Comparison of ENCODE assay signal across 23 cellular contexts in the genomic region with DNA sequence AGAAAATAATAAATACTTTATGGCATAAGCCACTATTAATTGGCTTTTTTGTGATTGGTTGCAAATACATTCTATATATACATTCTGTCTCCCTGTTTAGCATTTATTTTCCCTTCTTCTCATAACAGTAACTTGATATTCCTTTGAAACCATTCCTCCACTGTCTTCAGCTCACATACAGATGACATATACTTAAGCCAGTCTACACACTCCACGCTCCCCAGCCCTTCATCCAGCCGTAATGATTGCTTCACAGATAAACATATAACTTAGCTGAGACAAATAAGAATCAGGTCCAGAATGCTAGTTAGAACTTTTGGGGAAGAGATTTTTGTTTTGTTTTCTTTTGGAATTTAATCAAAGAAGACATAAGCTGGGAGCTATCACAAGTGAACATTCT.
"Had no signal": no experiment of that assay in that cellular context is flagged by ENCODE, and none has a peak within 500 bp of the region (broad histone marks: within the 10 kb centered on the region; RNA-seq: fewer than 3 reads in every experiment).

No MANE protein-coding gene starts in this region.

- H3K4me3 Mint-ChIP-seq: activated CD4-positive, alpha-beta memory T cell treated with anti-CD3 and anti-CD28 coated beads for 36 hours; activated CD4-positive, alpha-beta T cell treated with anti-CD3 and anti-CD28 coated beads for 36 hours; activated naive CD8-positive, alpha-beta T cell treated with anti-CD3 and anti-CD28 coated beads, Interleukin-2, amount 50 U/mL, for 24 hours; endodermal cell; naive thymus-derived CD4-positive, alpha-beta T cell; neural progenitor cell had no signal

- H3K4me2 ChIP-seq: neural progenitor cell had no signal

- H3K4me1 ChIP-seq: esophagus squamous epithelium, neural progenitor cell, suprapubic skin had no signal

- DNase-seq: activated B cell treated with CpG ODN at 0.5 μM for 24 hours; activated CD4-positive, alpha-beta memory T cell treated with anti-CD3 and anti-CD28 coated beads for 36 hours; activated CD4-positive, alpha-beta T cell treated with anti-CD3 and anti-CD28 coated beads for 36 hours; activated gamma-delta T cell; activated naive CD4-positive, alpha-beta T cell treated with anti-CD3 and anti-CD28 coated beads, Interleukin-2, amount 50 U/mL, for 16 hours; activated naive CD8-positive, alpha-beta T cell treated with anti-CD3 and anti-CD28 coated beads, Interleukin-2, amount 50 U/mL, for 24 hours; activated T-cell treated with anti-CD3 and anti-CD28 coated beads for 4 hours; cortex of kidney; endodermal cell; esophagus squamous epithelium; heart right ventricle; naive thymus-derived CD4-positive, alpha-beta T cell; retina; stimulated activated CD4-positive, alpha-beta T cell treated with anti-CD3 and anti-CD28 coated beads, Interleukin-12 subunit alpha, Interleukin-12 subunit beta, amount 100 ng/mL, for 4 hours; stimulated activated CD4-positive, alpha-beta T cell treated with anti-CD3 and anti-CD28 coated beads, Interleukin-4, amount 100 ng/mL, for 4 hours; stomach; T-helper 9 cell had no signal

- H3K36me3 Mint-ChIP-seq: activated CD4-positive, alpha-beta memory T cell treated with anti-CD3 and anti-CD28 coated beads for 36 hours; naive thymus-derived CD4-positive, alpha-beta T cell; neural progenitor cell had no signal

- H3K27me3 Mint-ChIP-seq: activated B cell treated with CpG ODN at 0.5 μM for 24 hours; activated CD4-positive, alpha-beta memory T cell treated with anti-CD3 and anti-CD28 coated beads for 36 hours; activated CD4-positive, alpha-beta T cell treated with anti-CD3 and anti-CD28 coated beads for 36 hours; activated naive CD8-positive, alpha-beta T cell treated with anti-CD3 and anti-CD28 coated beads, Interleukin-2, amount 50 U/mL, for 24 hours; progenitor cell of endocrine pancreas had no signal

- H3K27ac Mint-ChIP-seq: activated B cell treated with CpG ODN at 0.5 μM for 24 hours; activated CD4-positive, alpha-beta memory T cell treated with anti-CD3 and anti-CD28 coated beads for 36 hours; activated CD4-positive, alpha-beta T cell treated with anti-CD3 and anti-CD28 coated beads for 36 hours; activated naive CD8-positive, alpha-beta T cell treated with anti-CD3 and anti-CD28 coated beads, Interleukin-2, amount 50 U/mL, for 24 hours; endodermal cell; naive thymus-derived CD4-positive, alpha-beta T cell; neural progenitor cell; progenitor cell of endocrine pancreas had no signal

- H3K27me3 ChIP-seq: cardiac muscle cell, heart right ventricle, neural progenitor cell, stomach, suprapubic skin, tibial nerve had no signal

- H3K9ac ChIP-seq: neural progenitor cell had no signal

- H3K4me3 ChIP-seq: cardiac muscle cell, esophagus squamous epithelium, heart right ventricle, lung, neural progenitor cell, stomach, suprapubic skin, tibial nerve had no signal

- H3K4me1 Mint-ChIP-seq: activated CD4-positive, alpha-beta T cell treated with anti-CD3 and anti-CD28 coated beads for 36 hours; neural progenitor cell had no signal

- H3K9me3 ChIP-seq: esophagus squamous epithelium, heart right ventricle, stomach, suprapubic skin, tibial nerve had no signal

- H3K36me3 ChIP-seq: cardiac muscle cell, esophagus squamous epithelium, heart right ventricle, neural progenitor cell, stomach, suprapubic skin, tibial nerve had no signal

- H3K27ac ChIP-seq: cardiac muscle cell, esophagus squamous epithelium, heart right ventricle, neural progenitor cell, suprapubic skin, tibial nerve had no signal

- H3K9me3 Mint-ChIP-seq: activated B cell treated with CpG ODN at 0.5 μM for 24 hours; activated CD4-positive, alpha-beta memory T cell treated with anti-CD3 and anti-CD28 coated beads for 36 hours; activated naive CD8-positive, alpha-beta T cell treated with anti-CD3 and anti-CD28 coated beads, Interleukin-2, amount 50 U/mL, for 24 hours; endodermal cell; neural progenitor cell had no signal

- H2AFZ ChIP-seq: neural progenitor cell had no signal
